In genomic region chr10:110497438-110498086, GRCh38 we compare ENCODE assay signal across 8 cellular contexts. TPM values are rescaled to one million over a fixed set of nuclear protein-coding genes. Genes with fewer than 3 reads are reported as not detected.
A peak's percentile ranks its signal among the peaks of the same experiment; 100 is the strongest.
DNase-seq lines count a peak whose midpoint lies in the region; ATAC-seq and TF ChIP-seq lines count a peak whose summit lies in the region.

A gene with protein sequence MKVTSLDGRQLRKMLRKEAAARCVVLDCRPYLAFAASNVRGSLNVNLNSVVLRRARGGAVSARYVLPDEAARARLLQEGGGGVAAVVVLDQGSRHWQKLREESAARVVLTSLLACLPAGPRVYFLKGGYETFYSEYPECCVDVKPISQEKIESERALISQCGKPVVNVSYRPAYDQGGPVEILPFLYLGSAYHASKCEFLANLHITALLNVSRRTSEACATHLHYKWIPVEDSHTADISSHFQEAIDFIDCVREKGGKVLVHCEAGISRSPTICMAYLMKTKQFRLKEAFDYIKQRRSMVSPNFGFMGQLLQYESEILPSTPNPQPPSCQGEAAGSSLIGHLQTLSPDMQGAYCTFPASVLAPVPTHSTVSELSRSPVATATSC (plus strand): TSS chr10:110497907. CDS start chr10:110498122, 215 bp downstream.

- H3K9ac ChIP-seq in iPS-20b (ENCODE audit: low read depth, low read length), result peak within 1 kb of the TSS; percentile 66; the same call in 1 of the 2 replicates

- ATAC-seq in GM18519 (IDR thresholded peaks at IDR 0.05; ENCODE audit: low FRiP score, unreplicated experiment) (peak; percentile 78), HG03039 (IDR thresholded peaks at IDR 0.05; ENCODE audit: unreplicated experiment) (peak; percentile 66)

- BruUV-seq in A673 (replicated peaks; lab: Mats Ljungman, UMichigan), result no TSS peak

- H3K4me3 ChIP-seq in A673 (ENCODE audit: low read depth, low read length, poor library complexity, severe bottlenecking) (peak within 1 kb of the TSS; percentile 69), WERI-Rb-1 (ENCODE audit: low read depth, low read length) (peak within 1 kb of the TSS; percentile 95), breast epithelium (peak within 1 kb of the TSS; percentile 63 to 97 (median 72)), iPS-20b (ENCODE audit: low read length) (peak within 1 kb of the TSS; percentile 76), skin epidermis (peak within 1 kb of the TSS; percentile 56 to 87 (median 73))

- H3K27ac ChIP-seq in A673 (ENCODE audit: low read depth, low read length, poor library complexity, severe bottlenecking), result peak within 1 kb of the TSS; percentile 89
- H3K27ac ChIP-seq in WERI-Rb-1, result peak within 1 kb of the TSS; percentile 97
- peak within 1 kb of the TSS; percentile 94 to 98 for H3K27ac ChIP-seq in breast epithelium
- no peak within 1 kb of the TSS for H3K27ac ChIP-seq in iPS-20b (ENCODE audit: low read length)
- H3K27ac ChIP-seq in skin epidermis, result peak within 1 kb of the TSS; percentile 69 to 97 (median 93)

- H3K4me1 ChIP-seq in A673 (ENCODE audit: insufficient read depth, low read length, poor library complexity, severe bottlenecking) (peaks cover 35% of the 10 kb centered on the region), breast epithelium (peaks cover 4 to 5% of the 10 kb centered on the region in 2 donors), iPS-20b (ENCODE audit: insufficient read depth, low read length) (peaks cover 34% of the 10 kb centered on the region)

- H3K27me3 ChIP-seq in A673 (replicated peaks; ENCODE audit: insufficient read depth, low read depth, low read length, poor library complexity), result no peaks in the 10 kb centered on the region
- H3K27me3 ChIP-seq in WERI-Rb-1 (ENCODE audit: insufficient read depth, low read depth, severe bottlenecking), result no peaks in the 10 kb centered on the region
- H3K27me3 ChIP-seq in breast epithelium, result no peaks in the 10 kb centered on the region
- H3K27me3 ChIP-seq in iPS-20b (ENCODE audit: insufficient read depth, low read length), result peaks cover 50% of the 10 kb centered on the region

- POLR2A ChIA-PET in A673 (lab: Charles Lee; ENCODE audit: low non-redundant PET), result no interaction called here

- CTCF ChIA-PET in A673 (lab: Charles Lee), result no interaction called here

- H3K36me3 ChIP-seq in A673 (ENCODE audit: insufficient read depth, low read length, poor library complexity, severe bottlenecking) (no peaks in the 10 kb centered on the region), WERI-Rb-1 (peaks cover 2% of the 10 kb centered on the region), breast epithelium (no peaks in the 10 kb centered on the region), iPS-20b (ENCODE audit: insufficient read depth, low read depth, low read length) (peaks cover under 1% of the 10 kb centered on the region; the same call in 1 of the 2 replicates)

- intact Hi-C loops in A673 (cut with micrococcal nuclease; ENCODE audit: unreplicated experiment), result loop anchor here (2.0 to 5.0 kb wide), 2 partner anchors 39 to 190 kb away; no protein-coding TSS in a partner anchor
- intact Hi-C loops in breast epithelium (cut with DNase I; ENCODE audit: low total_unique reads), result no loop called here

- no peaks in the 10 kb centered on the region for H3K9me3 ChIP-seq in A673 (ENCODE audit: low read depth, low read length, poor library complexity, severe bottlenecking)
- no peaks in the 10 kb centered on the region for H3K9me3 ChIP-seq in WERI-Rb-1 (ENCODE audit: severe bottlenecking)
- H3K9me3 ChIP-seq in breast epithelium, result no peaks in the 10 kb centered on the region
- no peaks in the 10 kb centered on the region for H3K9me3 ChIP-seq in iPS-20b (ENCODE audit: insufficient read depth, low read depth, low read length)

- peak; percentile 98 for DNase-seq in A673 (ENCODE audit: low spot score)
- DNase-seq in NCI-H2196 treated with DMSO at 0.1 percent for 48 hours (lab: John Stamatoyannopoulos, UW; ENCODE audit: unreplicated experiment), result peak; percentile 48
- DNase-seq in WERI-Rb-1, result peak; percentile 93
- peak; percentile 93 to 95 for DNase-seq in breast epithelium (ENCODE audit: low spot score in 2 of 2)

- TF ChIP-seq CTCF in A673 (conservative IDR thresholded peaks at IDR 0.05; ENCODE audit: low read depth, low read length) (no peak), WERI-Rb-1 (IDR thresholded peaks at IDR 0.05; ENCODE audit: low read depth, low read length) (no peak), breast epithelium (IDR thresholded peaks at IDR 0.05) (no peak)

- peak; percentile 91 for TF ChIP-seq POLR2A in breast epithelium (IDR thresholded peaks at IDR 0.05)

RNA-seq across cellular contexts. Expression of the gene that starts here (rescaled TPM):
- total RNA-seq in A673 (2021), result 23.2 and 29.3 TPM in 2 replicates
- total RNA-seq in breast epithelium, result 10 to 100 TPM in 2 of 3 donors, 1 to 10 TPM in 1; 3.8 to 35.4 (median 26.9) TPM

Comparison
In these comparisons a context has a peak if more than half of its experiments do, and no peak if none do; other contexts are left out.
1. DNase-seq: peak in every context shown above with its lines; median percentile 98 in A673; 94 in breast epithelium; 93 in WERI-Rb-1; 48 in NCI-H2196 treated with DMSO at 0.1 percent for 48 hours.